In the genomic region with DNA sequence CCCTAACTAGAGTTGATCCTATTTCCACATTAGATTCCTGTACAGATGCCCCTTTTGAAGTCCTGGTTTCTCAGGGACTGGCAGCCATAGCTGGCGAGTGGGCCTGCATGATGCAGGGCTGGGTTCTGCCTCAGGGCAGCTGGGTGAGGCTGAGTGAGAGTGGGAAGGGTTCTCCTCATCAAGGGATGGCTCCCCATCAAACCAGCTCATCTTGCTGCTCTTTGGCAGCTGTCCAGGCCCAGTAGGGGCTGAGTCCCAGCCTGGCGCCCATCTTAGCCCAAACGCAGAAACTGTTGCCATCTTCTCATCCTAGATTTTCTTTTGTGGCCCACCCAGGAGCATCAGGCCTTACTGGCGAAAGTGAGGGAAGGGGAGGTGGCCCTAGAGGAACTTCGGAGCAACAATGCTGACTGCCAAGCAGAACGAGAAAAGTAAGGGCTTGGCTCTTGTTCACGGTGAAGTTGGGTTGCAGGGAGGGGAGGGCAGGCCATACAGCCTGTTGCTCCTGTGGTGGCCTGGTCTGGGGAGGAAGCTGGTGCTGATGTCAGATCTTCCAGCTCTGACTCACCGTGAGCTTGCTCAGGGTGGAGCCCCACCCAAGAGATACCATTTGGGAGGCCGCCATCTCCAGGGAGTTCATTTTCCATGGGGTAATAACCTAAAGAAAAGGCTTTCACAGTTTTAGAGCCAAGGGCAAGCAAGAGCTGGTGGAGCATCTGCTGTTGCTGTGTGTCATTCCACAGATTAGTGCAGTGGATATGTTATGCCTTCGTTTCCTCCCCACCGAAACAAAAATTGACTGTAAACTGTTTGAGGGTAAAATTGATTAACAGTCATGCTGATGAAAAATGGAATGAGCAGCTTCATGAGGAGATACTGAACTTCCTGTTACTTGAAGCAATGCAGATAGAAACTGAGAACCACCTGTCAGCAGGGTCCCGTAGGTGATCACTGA, we compare ENCODE assay signal across 10 cellular contexts. TPM values are rescaled to one million over a fixed set of nuclear protein-coding genes. Genes with fewer than 3 reads are reported as not detected.
DNase-seq lines count a peak whose midpoint lies in the region; ATAC-seq and TF ChIP-seq lines count a peak whose summit lies in the region.
"Had no signal": no experiment of that assay in that cellular context is flagged by ENCODE, and none has a peak within 500 bp of the region (broad histone marks: within the 10 kb centered on the region; RNA-seq: fewer than 3 reads in every experiment).

No MANE protein-coding gene starts in this region.

- H3K79me2 ChIP-seq in PC-9 (ENCODE audit: low read depth) (peaks cover 32% of the 10 kb centered on the region), Karpas-422 (ENCODE audit: low read length) (no peaks in the 10 kb centered on the region)

- peaks cover 75% of the 10 kb centered on the region for H3F3A ChIP-seq in PC-9 (ENCODE audit: insufficient read depth, low read depth)

- DNase-seq in activated CD4-positive, alpha-beta T cell treated with anti-CD3 and anti-CD28 coated beads, Interleukin-2, amount 50 U/mL, for 48 hours: peak; percentile 13 to 42
- no peak for DNase-seq in activated CD4-positive, alpha-beta T cell treated with anti-CD3 and anti-CD28 coated beads for 4 hours
- DNase-seq in PC-9 (peak; percentile 85 to 87), erythroblast (lab: John Stamatoyannopoulos, UW) (peak; percentile 88 to 94), Karpas-422 (no peak), COR-L47 (lab: John Stamatoyannopoulos, UW) (no peak)
- peak in 1 of 2 donors; percentile 55 for DNase-seq in stimulated activated effector memory CD8-positive, alpha-beta T cell treated with anti-CD3 and anti-CD28 coated beads, Interleukin-12 subunit alpha, Interleukin-12 subunit beta, amount 100 ng/mL, for 72 hours (ENCODE audit: low spot score in 2 of 2)
- DNase-seq in CD4-positive, alpha-beta memory T cell: no peak
- DNase-seq: effector CD4-positive, alpha-beta T cell; NCI-H1694 had no signal

- ATAC-seq in stimulated activated effector memory CD8-positive, alpha-beta T cell treated with anti-CD3 and anti-CD28 coated beads, Interleukin-12 subunit alpha, Interleukin-12 subunit beta, amount 100 ng/mL, for 72 hours: peak; percentile 92

- no peaks in the 10 kb centered on the region for H3K27me3 ChIP-seq in PC-9 (ENCODE audit: insufficient read depth, low read depth)
- no peaks in the 10 kb centered on the region for H3K27me3 ChIP-seq in CD4-positive, alpha-beta memory T cell (ENCODE audit: insufficient read depth, low read length)
- no peaks in the 10 kb centered on the region for H3K27me3 ChIP-seq in Karpas-422 (ENCODE audit: low read length)

- CTCF ChIA-PET in PC-9 (lab: Charles Lee): interaction anchor here (0.6 to 1.3 kb wide), 2 partner anchors 38 to 160 kb away, joined by 3 read pairs; no protein-coding TSS in a partner anchor
- CTCF ChIA-PET in CD4-positive, alpha-beta memory T cell (lab: Charles Lee; ENCODE audit: partially characterized antibody): no interaction called here

- H3K9ac ChIP-seq in Karpas-422 (ENCODE audit: low read length): no peak overlapping the region

- H3K4me1 ChIP-seq in PC-9 (replicated peaks; ENCODE audit: insufficient read depth) (peaks cover 72% of the 10 kb centered on the region), Karpas-422 (ENCODE audit: low read length) (no peaks in the 10 kb centered on the region)
- peaks cover under 1% of the 10 kb centered on the region for H3K4me1 ChIP-seq in CD4-positive, alpha-beta memory T cell (ENCODE audit: insufficient read depth, low read length)

- TF ChIP-seq CTCF in PC-9 (conservative IDR thresholded peaks at IDR 0.05): no peak

- peak overlapping the region; percentile 64 for H3K27ac Mint-ChIP-seq in stimulated activated effector memory CD8-positive, alpha-beta T cell treated with anti-CD3 and anti-CD28 coated beads, Interleukin-12 subunit alpha, Interleukin-12 subunit beta, amount 100 ng/mL, for 72 hours
- H3K27ac Mint-ChIP-seq in CD4-positive, alpha-beta memory T cell: peak overlapping the region in 2 of 7 donors; percentile 31 to 33

- peaks cover 5% of the 10 kb centered on the region for H3K36me3 Mint-ChIP-seq in stimulated activated effector memory CD8-positive, alpha-beta T cell treated with anti-CD3 and anti-CD28 coated beads, Interleukin-12 subunit alpha, Interleukin-12 subunit beta, amount 100 ng/mL, for 72 hours
- peaks cover 9 to 24% of the 10 kb centered on the region in 2 donors for H3K36me3 Mint-ChIP-seq in CD4-positive, alpha-beta memory T cell

- H3K36me3 ChIP-seq in PC-9 (ENCODE audit: low read depth) (peaks cover 62% of the 10 kb centered on the region), Karpas-422 (ENCODE audit: insufficient read depth, low read length) (no peaks in the 10 kb centered on the region)
- H3K36me3 ChIP-seq in CD4-positive, alpha-beta memory T cell (ENCODE audit: insufficient read depth, low read length): no peaks in the 10 kb centered on the region

- peak; percentile 46 for TF ChIP-seq POLR2A in erythroblast (IDR thresholded peaks at IDR 0.05; ENCODE audit: low read length)

- TSS peak; percentile 94 for BruUV-seq in PC-9 (replicated peaks; lab: Mats Ljungman, UMichigan)

- H3K4me2 ChIP-seq in PC-9: peak overlapping the region; percentile 54
- no peak overlapping the region for H3K4me2 ChIP-seq in Karpas-422 (ENCODE audit: low read depth, low read length, poor library complexity, severe bottlenecking)

- H3K4me3 ChIP-seq in PC-9: 0 out of 2 replicates have a peak overlapping the region, but pooled peaks have one; percentile 3
- no peak overlapping the region for H3K4me3 ChIP-seq in CD4-positive, alpha-beta memory T cell (ENCODE audit: low read length in 2 of 2)
- no peak overlapping the region for H3K4me3 ChIP-seq in Karpas-422 (ENCODE audit: low read length)

- no peaks in the 10 kb centered on the region for H3K9me3 Mint-ChIP-seq in stimulated activated effector memory CD8-positive, alpha-beta T cell treated with anti-CD3 and anti-CD28 coated beads, Interleukin-12 subunit alpha, Interleukin-12 subunit beta, amount 100 ng/mL, for 72 hours
- no peaks in the 10 kb centered on the region for H3K9me3 Mint-ChIP-seq in CD4-positive, alpha-beta memory T cell

- H4K20me1 ChIP-seq in PC-9 (ENCODE audit: insufficient read depth): no peaks in the 10 kb centered on the region
- no peaks in the 10 kb centered on the region for H4K20me1 ChIP-seq in Karpas-422 (ENCODE audit: insufficient read depth, low read depth, low read length)

- no peaks in the 10 kb centered on the region for H3K27me3 Mint-ChIP-seq in CD4-positive, alpha-beta memory T cell

- no peak overlapping the region for H3K4me3 Mint-ChIP-seq in stimulated activated effector memory CD8-positive, alpha-beta T cell treated with anti-CD3 and anti-CD28 coated beads, Interleukin-12 subunit alpha, Interleukin-12 subunit beta, amount 100 ng/mL, for 72 hours
- H3K4me3 Mint-ChIP-seq in CD4-positive, alpha-beta memory T cell: no peak overlapping the region

- H3K27ac ChIP-seq in PC-9: peak overlapping the region; percentile 66
- H3K27ac ChIP-seq in CD4-positive, alpha-beta memory T cell (ENCODE audit: low read depth, low read length): no peak overlapping the region
- no peak overlapping the region for H3K27ac ChIP-seq in Karpas-422 (ENCODE audit: low read length)

- H3K9me2 ChIP-seq in PC-9 (ENCODE audit: insufficient read depth) (no peaks in the 10 kb centered on the region), Karpas-422 (replicated peaks; ENCODE audit: insufficient read depth, low read length) (no peaks in the 10 kb centered on the region)

- H3K4me1 Mint-ChIP-seq in stimulated activated effector memory CD8-positive, alpha-beta T cell treated with anti-CD3 and anti-CD28 coated beads, Interleukin-12 subunit alpha, Interleukin-12 subunit beta, amount 100 ng/mL, for 72 hours: peaks cover 10% of the 10 kb centered on the region
- H3K4me1 Mint-ChIP-seq in CD4-positive, alpha-beta memory T cell: no peaks in the 10 kb centered on the region

- no peak overlapping the region for H2AFZ ChIP-seq in PC-9
- H2AFZ ChIP-seq in Karpas-422 (ENCODE audit: low read length): no peak overlapping the region

- intact Hi-C loops in PC-9 (cut with micrococcal nuclease; ENCODE audit: unreplicated experiment): loop anchor here (2.0 kb wide), 1 partner anchor 26 kb away; no protein-coding TSS in a partner anchor
- intact Hi-C loops in CD4-positive, alpha-beta memory T cell (cut with micrococcal nuclease): no loop called here

- POLR2A ChIA-PET in PC-9 (lab: Charles Lee; ENCODE audit: unreplicated experiment): interaction anchor here (0.5 to 1.0 kb wide), 8 partner anchors 11 to 456 kb away, joined by 4 to 9 read pairs (median 6); partner anchors contain the start of gene TUFT1
- POLR2A ChIA-PET in CD4-positive, alpha-beta memory T cell (lab: Charles Lee; ENCODE audit: partially characterized antibody): no interaction called here

- no peaks in the 10 kb centered on the region for H3K9me3 ChIP-seq in PC-9 (ENCODE audit: insufficient read depth, low read depth)
- no peaks in the 10 kb centered on the region for H3K9me3 ChIP-seq in CD4-positive, alpha-beta memory T cell (ENCODE audit: control insufficient read depth in 1 of 2, low read length in 2 of 2)
- no peaks in the 10 kb centered on the region for H3K9me3 ChIP-seq in Karpas-422 (ENCODE audit: low read length)

RNA-seq across cellular contexts. Expression of gene TUFT1, which starts 34.7 kb away (rescaled TPM):
- 35.3 and 40.2 TPM in 2 replicates for total RNA-seq in PC-9 (2021)
- total RNA-seq in CD4-positive, alpha-beta memory T cell: 1 to 10 TPM; 3.5 to 4.4 TPM
- 1 to 10 TPM; 5.0 to 5.3 TPM for polyA plus RNA-seq in CD4-positive, alpha-beta memory T cell
- not detected in 2 replicates for total RNA-seq in Karpas-422 (2014; rRNA removed; shearing (Covaris generic); ENCODE audit: low replicate concordance)

RNA-seq across cellular contexts. Expression of gene SNX27, which starts 37.0 kb away (rescaled TPM):
- 24.6 and 40.1 TPM in 2 replicates for total RNA-seq in PC-9 (2021)
- total RNA-seq in CD4-positive, alpha-beta memory T cell: 10 to 100 TPM; 40.0 to 44.3 TPM
- polyA plus RNA-seq in CD4-positive, alpha-beta memory T cell: 10 to 100 TPM in 1 of 2 donors, 1 to 10 TPM in 1; 7.5 to 14.2 TPM
- 28.3 and 40.4 TPM in 2 replicates for total RNA-seq in Karpas-422 (2014; rRNA removed; shearing (Covaris generic); ENCODE audit: low replicate concordance)

Comparison
In these comparisons a context has a peak if more than half of its experiments do, and no peak if none do; other contexts are left out.
1. DNase-seq: peak in activated CD4-positive, alpha-beta T cell treated with anti-CD3 and anti-CD28 coated beads, Interleukin-2, amount 50 U/mL, for 48 hours (2 of 2), PC-9 (2 of 2) and erythroblast (2 of 2); none in activated CD4-positive, alpha-beta T cell treated with anti-CD3 and anti-CD28 coated beads for 4 hours (0 of 2), CD4-positive, alpha-beta memory T cell (0 of 5), Karpas-422 (single experiment) and COR-L47 (single experiment).